8 cellular contexts compared by ENCODE assay signal in the genomic region with DNA sequence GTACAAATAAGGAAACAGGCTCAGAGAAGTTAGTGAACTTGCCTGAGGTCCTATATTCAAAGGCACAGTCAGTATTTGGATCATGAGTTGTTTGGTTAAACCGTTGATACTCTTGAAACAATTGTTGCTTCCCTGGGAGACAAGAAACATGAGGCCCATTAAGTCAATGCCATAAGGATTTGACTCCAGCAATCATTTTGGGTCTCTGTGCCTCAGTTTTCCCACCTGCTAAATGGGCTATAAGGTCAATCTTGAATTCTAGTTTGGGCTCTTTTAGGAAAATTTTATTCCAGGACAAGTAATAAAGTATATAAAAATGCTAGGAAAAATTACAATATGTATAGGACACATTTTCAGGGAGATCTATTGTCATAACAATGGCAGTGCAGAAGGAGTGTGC.
"Had no signal": no experiment of that assay in that cellular context is flagged by ENCODE, and none has a peak within 500 bp of the region (broad histone marks: within the 10 kb centered on the region; RNA-seq: fewer than 3 reads in every experiment).

No MANE protein-coding gene starts in this region.

- FAIRE-seq: G401.6, GM12878, GM12891, GM12892, GM18507, GM19239 had no signal

- H3K4me3 ChIP-seq: GM12878 had no signal

- ATAC-seq: GM12878 had no signal

- DNase-seq: GDM1, GF-D8 had no signal
